18 cellular contexts compared by ENCODE assay signal in the genomic region with DNA sequence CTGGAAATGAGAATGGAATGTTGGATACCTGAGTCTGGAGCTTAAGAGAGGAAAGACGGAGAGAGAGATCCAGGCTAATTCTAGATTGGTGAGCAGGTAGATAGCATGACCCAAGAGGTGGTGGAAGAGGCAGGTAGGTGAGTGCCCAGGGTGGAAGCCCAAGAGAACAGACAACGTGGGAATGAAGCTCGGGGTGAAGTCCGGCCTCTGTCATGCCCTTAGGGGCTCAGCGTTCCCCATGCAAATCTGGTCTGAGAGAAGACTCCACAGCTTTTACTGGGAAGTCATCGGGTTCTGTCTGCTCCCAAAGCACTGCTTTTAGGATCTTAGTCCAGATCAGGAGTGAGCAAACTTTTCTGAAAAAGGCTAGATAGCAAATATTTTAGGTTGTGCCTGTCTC. TPM values are rescaled to one million over a fixed set of nuclear protein-coding genes. Genes with fewer than 3 reads are reported as not detected.
DNase-seq lines count a peak whose midpoint lies in the region; ATAC-seq and TF ChIP-seq lines count a peak whose summit lies in the region.
"Had no signal": no experiment of that assay in that cellular context is flagged by ENCODE, and none has a peak within 500 bp of the region (broad histone marks: within the 10 kb centered on the region; RNA-seq: fewer than 3 reads in every experiment).

No MANE protein-coding gene starts in this region.

- H3K9me3 ChIP-seq in Peyer's patch = no peaks in the 10 kb centered on the region
- H3K9me3 ChIP-seq: left lung, pancreas had no signal

- H3K27me3 Mint-ChIP-seq in natural killer cell treated with Interleukin-12 subunit alpha and Interleukin-12 subunit beta and Interleukin-15 and Interleukin-18, amount 100 ng/mL, for 72 hours = no peaks in the 10 kb centered on the region
- H3K27me3 Mint-ChIP-seq in natural killer cell (ENCODE audit: low read depth in 2 of 2) (no peaks in the 10 kb centered on the region), endothelial cell (ENCODE audit: unreplicated experiment) (peaks cover 10% of the 10 kb centered on the region), type B pancreatic cell (no peaks in the 10 kb centered on the region)

- H3K27ac ChIP-seq in Peyer's patch = no peak overlapping the region
- H3K27ac ChIP-seq: epithelial cell of prostate, GM23248, HL-60, left lung, pancreas had no signal

- peak overlapping the region; percentile 29 for H3K4me3 Mint-ChIP-seq in natural killer cell treated with Interleukin-12 subunit alpha and Interleukin-12 subunit beta and Interleukin-15 and Interleukin-18, amount 100 ng/mL, for 72 hours
- H3K4me3 Mint-ChIP-seq in natural killer cell = no peak overlapping the region
- H3K4me3 Mint-ChIP-seq in endothelial cell (ENCODE audit: unreplicated experiment) = peak overlapping the region; percentile 24
- no peak overlapping the region for H3K4me3 Mint-ChIP-seq in type B pancreatic cell

- no peak for ATAC-seq in natural killer cell treated with Interleukin-12 subunit alpha and Interleukin-12 subunit beta and Interleukin-15 and Interleukin-18, amount 100 ng/mL, for 72 hours
- ATAC-seq in natural killer cell = no peak
- ATAC-seq: left lung, pancreas had no signal

- TF ChIP-seq CTCF in natural killer cell (IDR thresholded peaks at IDR 0.05) (no peak), Peyer's patch (IDR thresholded peaks at IDR 0.05) (no peak), endothelial cell (IDR thresholded peaks at IDR 0.05; ENCODE audit: unreplicated experiment) (no peak), type B pancreatic cell (conservative IDR thresholded peaks at IDR 0.05) (no peak)

- H3K4me1 Mint-ChIP-seq in natural killer cell treated with Interleukin-12 subunit alpha and Interleukin-12 subunit beta and Interleukin-15 and Interleukin-18, amount 100 ng/mL, for 72 hours (ENCODE audit: low read depth in 2 of 2) = peaks cover 28 to 43% of the 10 kb centered on the region in 2 donors
- peaks cover 27 to 29% of the 10 kb centered on the region in 2 donors for H3K4me1 Mint-ChIP-seq in natural killer cell
- peaks cover 20% of the 10 kb centered on the region for H3K4me1 Mint-ChIP-seq in endothelial cell (ENCODE audit: unreplicated experiment)
- H3K4me1 Mint-ChIP-seq in type B pancreatic cell (ENCODE audit: unreplicated experiment) = peaks cover 35% of the 10 kb centered on the region

- H3K36me3 Mint-ChIP-seq in natural killer cell treated with Interleukin-12 subunit alpha and Interleukin-12 subunit beta and Interleukin-15 and Interleukin-18, amount 100 ng/mL, for 72 hours = peaks cover 23% of the 10 kb centered on the region
- H3K36me3 Mint-ChIP-seq in natural killer cell (peaks cover 23% of the 10 kb centered on the region), endothelial cell (ENCODE audit: low read depth, unreplicated experiment) (peaks cover 30% of the 10 kb centered on the region), type B pancreatic cell (peaks cover 47% of the 10 kb centered on the region)

- no peaks in the 10 kb centered on the region for H3K27me3 ChIP-seq in Peyer's patch
- H3K27me3 ChIP-seq: left lung, pancreas had no signal

- peak overlapping the region; percentile 53 to 83 for H3K27ac Mint-ChIP-seq in natural killer cell treated with Interleukin-12 subunit alpha and Interleukin-12 subunit beta and Interleukin-15 and Interleukin-18, amount 100 ng/mL, for 72 hours
- H3K27ac Mint-ChIP-seq in natural killer cell (peak overlapping the region in 1 of 2 donors; percentile 41), endothelial cell (ENCODE audit: unreplicated experiment) (no peak overlapping the region), type B pancreatic cell (no peak overlapping the region)

- no peak for DNase-seq in natural killer cell treated with Interleukin-12 subunit alpha and Interleukin-12 subunit beta and Interleukin-15 and Interleukin-18, amount 100 ng/mL, for 72 hours (ENCODE audit: low spot score)
- DNase-seq in natural killer cell = no peak
- DNase-seq in Peyer's patch = peak in 2 of 3 donors; percentile 13 to 40
- no peak for DNase-seq in endothelial cell (ENCODE audit: low spot score)
- peak; percentile 40 for DNase-seq in type B pancreatic cell (ENCODE audit: extremely low spot score, unreplicated experiment)
- DNase-seq in NCI-H2171 treated with DMSO at 0.1 percent for 48 hours (lab: John Stamatoyannopoulos, UW) = no peak
- no peak for DNase-seq in NCI-H1694 (lab: John Stamatoyannopoulos, UW)
- DNase-seq in DMS153 treated with DMSO at 0.1 percent for 48 hours (lab: John Stamatoyannopoulos, UW; ENCODE audit: unreplicated experiment) = no peak
- DNase-seq: activated CD4-positive, alpha-beta T cell treated with anti-CD3 and anti-CD28 coated beads, Interleukin-2, amount 50 U/mL, for 48 hours; activated gamma-delta T cell treated with Interleukin-2 at 50 U/mL for 16 hours; GM23248; left lung; NCI-H2107; NCI-H748 treated with DMSO at 0.1 percent for 48 hours; stimulated activated CD4-positive, alpha-beta T cell treated with anti-CD3 and anti-CD28 coated beads, Interleukin-1b, Interleukin-23, amount 100 ng/mL, for 48 hours had no signal

- no peaks in the 10 kb centered on the region for H3K9me3 Mint-ChIP-seq in natural killer cell treated with Interleukin-12 subunit alpha and Interleukin-12 subunit beta and Interleukin-15 and Interleukin-18, amount 100 ng/mL, for 72 hours
- H3K9me3 Mint-ChIP-seq in natural killer cell (no peaks in the 10 kb centered on the region), endothelial cell (ENCODE audit: unreplicated experiment) (no peaks in the 10 kb centered on the region), type B pancreatic cell (no peaks in the 10 kb centered on the region)

- peaks cover 0 to 36% (median 0%) of the 10 kb centered on the region in 3 donors for H3K36me3 ChIP-seq in Peyer's patch

- intact Hi-C loops in natural killer cell (cut with micrococcal nuclease) = loop anchor here (5.0 kb wide), 2 partner anchors 77 to 677 kb away; a partner anchor contains a TSS

- peaks cover 0 to 30% (median 4%) of the 10 kb centered on the region in 4 donors for H3K4me1 ChIP-seq in Peyer's patch

- H3K4me3 ChIP-seq in Peyer's patch = no peak overlapping the region
- H3K4me3 ChIP-seq: GM23248, left lung, pancreas had no signal

- TF ChIP-seq POLR2A in Peyer's patch (IDR thresholded peaks at IDR 0.05) = no peak

RNA-seq across cellular contexts. Expression of a gene that starts 3.6 kb away (rescaled TPM):
- 100 to 1,000 TPM in 1 of 2 donors, 10 to 100 TPM in 1; 89.1 to 106 TPM for total RNA-seq in natural killer cell treated with Interleukin-12 subunit alpha and Interleukin-12 subunit beta and Interleukin-15 and Interleukin-18, amount 100 ng/mL, for 72 hours
- total RNA-seq in natural killer cell (100 to 1,000 TPM in 1 of 3 donors, 10 to 100 TPM in 2; 75.7 to 105 (median 92.6) TPM), Peyer's patch (10 to 100 TPM; 39.6 to 98.2 (median 65.1) TPM), endothelial cell (ENCODE audit: unreplicated experiment) (68.7 TPM), type B pancreatic cell (ENCODE audit: low replicate concordance) (73.0 and 110 TPM in 2 replicates)

RNA-seq across cellular contexts. Expression of a gene that starts 22.4 kb away (rescaled TPM):
- 10 to 100 TPM; 19.2 to 32.8 TPM for total RNA-seq in natural killer cell treated with Interleukin-12 subunit alpha and Interleukin-12 subunit beta and Interleukin-15 and Interleukin-18, amount 100 ng/mL, for 72 hours
- total RNA-seq in natural killer cell (10 to 100 TPM; 30.5 to 52.5 (median 42.3) TPM), Peyer's patch (100 to 1,000 TPM in 3 of 4 donors, 10 to 100 TPM in 1; 78.4 to 310 (median 274) TPM), endothelial cell (ENCODE audit: unreplicated experiment) (150 TPM), type B pancreatic cell (ENCODE audit: low replicate concordance) (71.9 and 75.9 TPM in 2 replicates)

RNA-seq across cellular contexts. Expression of a gene that starts 34.5 kb away (rescaled TPM):
- total RNA-seq in natural killer cell treated with Interleukin-12 subunit alpha and Interleukin-12 subunit beta and Interleukin-15 and Interleukin-18, amount 100 ng/mL, for 72 hours = not detected
- total RNA-seq in natural killer cell (10 to 100 TPM in 2 of 3 donors, 1 to 10 TPM in 1; 4.3 to 46.9 (median 18.8) TPM), Peyer's patch (not detected), endothelial cell (ENCODE audit: unreplicated experiment) (not detected), type B pancreatic cell (ENCODE audit: low replicate concordance) (0.46 and 0.52 TPM in 2 replicates)
- total RNA-seq: GM23248 had no signal

RNA-seq across cellular contexts. Expression of a gene that starts 47.4 kb away (rescaled TPM):
- 10 to 100 TPM; 62.2 to 72.3 TPM for total RNA-seq in natural killer cell treated with Interleukin-12 subunit alpha and Interleukin-12 subunit beta and Interleukin-15 and Interleukin-18, amount 100 ng/mL, for 72 hours
- total RNA-seq in natural killer cell (10 to 100 TPM; 45.9 to 58.0 (median 50.8) TPM), Peyer's patch (10 to 100 TPM; 20.6 to 34.0 (median 26.8) TPM), endothelial cell (ENCODE audit: unreplicated experiment) (102 TPM), type B pancreatic cell (ENCODE audit: low replicate concordance) (75.6 and 81.8 TPM in 2 replicates)

RNA-seq across cellular contexts. Expression of a gene that starts 57.9 kb away (rescaled TPM):
- total RNA-seq in natural killer cell treated with Interleukin-12 subunit alpha and Interleukin-12 subunit beta and Interleukin-15 and Interleukin-18, amount 100 ng/mL, for 72 hours = 10 to 100 TPM; 82.8 to 89.0 TPM
- 10 to 100 TPM; 49.3 to 51.6 (median 51.4) TPM for total RNA-seq in natural killer cell
- 100 to 1,000 TPM in 2 of 4 donors, 10 to 100 TPM in 2; 44.6 to 148 (median 86.5) TPM for total RNA-seq in Peyer's patch
- 40.2 TPM for total RNA-seq in endothelial cell (ENCODE audit: unreplicated experiment)
- total RNA-seq in type B pancreatic cell (ENCODE audit: low replicate concordance) = 45.9 and 54.9 TPM in 2 replicates

Comparison
In these comparisons a context has a peak if more than half of its experiments do, and no peak if none do; other contexts are left out.
1. H3K4me3 Mint-ChIP-seq: peak in natural killer cell treated with Interleukin-12 subunit alpha and Interleukin-12 subunit beta and Interleukin-15 and Interleukin-18, amount 100 ng/mL, for 72 hours (single experiment) and endothelial cell (single experiment); none in natural killer cell (single experiment) and type B pancreatic cell (single experiment).
2. DNase-seq: peak in Peyer's patch (2 of 3) and type B pancreatic cell (single experiment); none in natural killer cell treated with Interleukin-12 subunit alpha and Interleukin-12 subunit beta and Interleukin-15 and Interleukin-18, amount 100 ng/mL, for 72 hours (single experiment), natural killer cell (single experiment), endothelial cell (single experiment), NCI-H2171 treated with DMSO at 0.1 percent for 48 hours (single experiment), NCI-H1694 (single experiment) and DMS153 treated with DMSO at 0.1 percent for 48 hours (single experiment).
3. H3K27ac Mint-ChIP-seq: peak in natural killer cell treated with Interleukin-12 subunit alpha and Interleukin-12 subunit beta and Interleukin-15 and Interleukin-18, amount 100 ng/mL, for 72 hours (2 of 2); none in endothelial cell (single experiment) and type B pancreatic cell (single experiment).